ENCODE assay signal across 15 cellular contexts in genomic region chr3:183211390-183211789, GRCh38. TPM values are rescaled to one million over a fixed set of nuclear protein-coding genes. Genes with fewer than 3 reads are reported as not detected.
DNase-seq lines count a peak whose midpoint lies in the region; ATAC-seq and TF ChIP-seq lines count a peak whose summit lies in the region.
"Had no signal": no experiment of that assay in that cellular context is flagged by ENCODE, and none has a peak within 500 bp of the region (broad histone marks: within the 10 kb centered on the region; RNA-seq: fewer than 3 reads in every experiment).

No MANE protein-coding gene starts in this region.

- H3K4me1 ChIP-seq in adrenal gland (replicated peaks in 1 of 2), result peaks cover 0 to 13% of the 10 kb centered on the region in 2 donors
- H3K4me1 ChIP-seq in psoas muscle, result peaks cover 5% of the 10 kb centered on the region
- H3K4me1 ChIP-seq: uterus had no signal

- peaks cover 0 to 5% of the 10 kb centered on the region in 2 donors for H3K36me3 ChIP-seq in adrenal gland (replicated peaks in 1 of 2)
- no peaks in the 10 kb centered on the region for H3K36me3 ChIP-seq in psoas muscle (ENCODE audit: insufficient read depth in 1 of 2, low read depth in 1 of 2)
- H3K36me3 ChIP-seq: uterus had no signal

- peak in 1 of 2 donors; percentile 11 for TF ChIP-seq POLR2A in adrenal gland (IDR thresholded peaks at IDR 0.05)

- ATAC-seq in left ventricle myocardium superior (peak; percentile 81), psoas muscle (peak; percentile 52 to 68 (median 64)), GM19463 (IDR thresholded peaks at IDR 0.05; ENCODE audit: unreplicated experiment) (no peak), GM19351 (IDR thresholded peaks at IDR 0.05; ENCODE audit: unreplicated experiment) (no peak)
- ATAC-seq: GM12878 had no signal

- peak in 4 of 6 experiments; percentile 24 to 35 (median 28) for TF ChIP-seq CTCF in adrenal gland (IDR thresholded peaks at IDR 0.05)
- no peak for TF ChIP-seq CTCF in psoas muscle (IDR thresholded peaks at IDR 0.05)

- H3K27ac ChIP-seq in adrenal gland (peak overlapping the region in 3 of 5 donors; percentile 49 to 75 (median 66)), psoas muscle (peak overlapping the region; percentile 67)
- H3K27ac ChIP-seq: KMS-11 had no signal

- DNase-seq in CD1c-positive myeloid dendritic cell (ENCODE audit: extremely low spot score) (peak; percentile 65), adrenal gland (peak; percentile 69 to 92 (median 89)), left ventricle myocardium superior (peak; percentile 37), psoas muscle (peak; percentile 38 to 64), GOT3 (lab: John Stamatoyannopoulos, UW) (no peak)
- no peak for DNase-seq in stimulated activated CD4-positive, alpha-beta T cell treated with anti-CD3 and anti-CD28 coated beads, Interleukin-4, amount 100 ng/mL, for 24 hours
- DNase-seq: DND-41, NCI-H1694, NCI-H748 treated with DMSO at 0.1 percent for 48 hours had no signal

- WGBS in adrenal gland, 4 donors, result 30 to 39% (median 35%) methylated on average over 6 to 11 of the region's 11 CpGs
- 61 to 77% (median 68%) methylated on average over 11 of the region's 11 CpGs for WGBS in psoas muscle, 3 donors

- intact Hi-C loops in adrenal gland (cut with DNase I) (no loop called here), left ventricle myocardium superior (cut with micrococcal nuclease) (no loop called here), psoas muscle (cut with DNase I) (no loop called here)

- H3K4me3 ChIP-seq in adrenal gland (no peak overlapping the region), psoas muscle (no peak overlapping the region)
- H3K4me3 ChIP-seq: coronary artery, GM12878, uterus had no signal

- no peaks in the 10 kb centered on the region for H3K9me3 ChIP-seq in adrenal gland (replicated peaks in 1 of 3)
- no peaks in the 10 kb centered on the region for H3K9me3 ChIP-seq in psoas muscle
- H3K9me3 ChIP-seq: uterus had no signal

- H3K27me3 ChIP-seq in adrenal gland, result no peaks in the 10 kb centered on the region
- no peaks in the 10 kb centered on the region for H3K27me3 ChIP-seq in psoas muscle (ENCODE audit: insufficient read depth in 3 of 3, low read length in 2 of 3)
- H3K27me3 ChIP-seq: uterus had no signal

RNA-seq across cellular contexts. Expression of gene B3GNT5, which starts 41.7 kb away (rescaled TPM):
- total RNA-seq in adrenal gland, result 1 to 10 TPM in 7 of 8 donors, under 1 TPM in 1; 0.18 to 3.6 (median 3.1) TPM
- polyA plus RNA-seq in adrenal gland, result 1 to 10 TPM; 2.0 to 2.6 (median 2.3) TPM
- total RNA-seq in left ventricle myocardium superior, result 2.1 TPM
- 10 to 100 TPM; 44.8 to 98.1 (median 63.7) TPM for total RNA-seq in psoas muscle
- 10 to 100 TPM; 12.1 to 98.9 (median 43.4) TPM for polyA plus RNA-seq in psoas muscle

RNA-seq across cellular contexts. Expression of gene LAMP3, which starts 48.9 kb away (rescaled TPM):
- total RNA-seq in adrenal gland (1 to 10 TPM in 3 of 8 donors, under 1 TPM in 4, not detected in 1; 0.21 to 8.3 (median 0.96) TPM), left ventricle myocardium superior (not detected), psoas muscle (under 1 TPM in 1 of 4 donors, not detected in 3; 0.39 TPM)
- polyA plus RNA-seq in adrenal gland (under 1 TPM in 2 of 3 donors, not detected in 1; 0.30 to 0.97 TPM), psoas muscle (under 1 TPM; 0.01 to 0.09 (median 0.04) TPM)

Comparison
In these comparisons a context has a peak if more than half of its experiments do, and no peak if none do; other contexts are left out.
1. DNase-seq: peak in CD1c-positive myeloid dendritic cell (single experiment), adrenal gland (7 of 7), left ventricle myocardium superior (single experiment) and psoas muscle (2 of 2); none in GOT3 (single experiment) and stimulated activated CD4-positive, alpha-beta T cell treated with anti-CD3 and anti-CD28 coated beads, Interleukin-4, amount 100 ng/mL, for 24 hours (single experiment).
2. ATAC-seq: peak in left ventricle myocardium superior (single experiment) and psoas muscle (4 of 4); none in GM19463 (single experiment) and GM19351 (single experiment).
3. RNA of gene B3GNT5, which starts 41.7 kb away (total RNA-seq): 44.8 to 98.1 TPM in psoas muscle; 0.18 to 3.6 TPM in adrenal gland and 2.1 TPM in left ventricle myocardium superior (single experiment); every median in the first group is over 4 times any median in the second.